Comparison of ENCODE assay signal across 24 cellular contexts in genomic region chr16:87839542-87840461, GRCh38. TPM values are rescaled to one million over a fixed set of nuclear protein-coding genes. Genes with fewer than 3 reads are reported as not detected.
DNase-seq lines count a peak whose midpoint lies in the region; ATAC-seq and TF ChIP-seq lines count a peak whose summit lies in the region.
"Had no signal": no experiment of that assay in that cellular context is flagged by ENCODE, and none has a peak within 500 bp of the region (broad histone marks: within the 10 kb centered on the region; RNA-seq: fewer than 3 reads in every experiment).

No MANE protein-coding gene starts in this region.

- peak overlapping the region; percentile 33 for H3K27ac ChIP-seq in BLaER1
- H3K27ac ChIP-seq: esophagus muscularis mucosa, gastroesophageal sphincter, ovary had no signal

- H3K27me3 ChIP-seq in BLaER1 = no peaks in the 10 kb centered on the region
- H3K27me3 ChIP-seq: esophagus muscularis mucosa, gastroesophageal sphincter, ovary had no signal

- H3K4me1 ChIP-seq in BLaER1 = peaks cover 100% of the 10 kb centered on the region

- no peak overlapping the region for H3K4me3 Mint-ChIP-seq in activated naive CD8-positive, alpha-beta T cell treated with anti-CD3 and anti-CD28 coated beads, Interleukin-2, amount 50 U/mL, for 24 hours
- H3K4me3 Mint-ChIP-seq in endothelial cell (ENCODE audit: unreplicated experiment) (no peak overlapping the region), nephron (no peak overlapping the region)
- H3K4me3 Mint-ChIP-seq: activated B cell treated with CpG ODN at 0.5 μM for 24 hours, CD14-positive monocyte, H9 had no signal

- peaks cover 53% of the 10 kb centered on the region for H3K36me3 Mint-ChIP-seq in activated naive CD8-positive, alpha-beta T cell treated with anti-CD3 and anti-CD28 coated beads, Interleukin-2, amount 50 U/mL, for 24 hours (ENCODE audit: low read depth)
- H3K36me3 Mint-ChIP-seq in endothelial cell (ENCODE audit: low read depth, unreplicated experiment) = no peaks in the 10 kb centered on the region
- peaks cover 3% of the 10 kb centered on the region for H3K36me3 Mint-ChIP-seq in nephron (ENCODE audit: low read depth)

- no peak for DNase-seq in activated naive CD8-positive, alpha-beta T cell treated with anti-CD3 and anti-CD28 coated beads, Interleukin-2, amount 50 U/mL, for 24 hours
- no peak for DNase-seq in endothelial cell (ENCODE audit: low spot score)
- no peak for DNase-seq in 8988T
- DNase-seq in stimulated activated CD4-positive, alpha-beta T cell treated with anti-CD3 and anti-CD28 coated beads, Interleukin-2, amount 100 ng/mL, for 24 hours = no peak
- no peak for DNase-seq in islet precursor cell
- DNase-seq: activated B cell treated with CpG ODN at 0.5 μM for 24 hours; activated CD4-positive, alpha-beta T cell treated with anti-CD3 and anti-CD28 coated beads, Interleukin-2, amount 50 U/mL, for 48 hours; activated gamma-delta T cell; amygdala; H9; Karpas-422; mammary epithelial cell; NCI-H187; right cardiac atrium; stimulated activated CD8-positive, alpha-beta memory T cell treated with anti-CD3 and anti-CD28 coated beads, Interleukin-4, amount 100 ng/mL, for 48 hours; substantia nigra had no signal

- peak overlapping the region; percentile 97 for H3K4me2 ChIP-seq in BLaER1

- H3K27ac Mint-ChIP-seq in activated naive CD8-positive, alpha-beta T cell treated with anti-CD3 and anti-CD28 coated beads, Interleukin-2, amount 50 U/mL, for 24 hours = peak overlapping the region; percentile 46
- H3K27ac Mint-ChIP-seq in endothelial cell (ENCODE audit: unreplicated experiment) (peak overlapping the region; percentile 25), nephron (peak overlapping the region in 2 of 3 experiments; percentile 52 to 69)
- H3K27ac Mint-ChIP-seq: activated B cell treated with CpG ODN at 0.5 μM for 24 hours, CD14-positive monocyte had no signal

- TF ChIP-seq CTCF in endothelial cell (IDR thresholded peaks at IDR 0.05; ENCODE audit: unreplicated experiment) (no peak), nephron (IDR thresholded peaks at IDR 0.05; ENCODE audit: unreplicated experiment in 3 of 3) (no peak)

- peaks cover 100% of the 10 kb centered on the region for H4K20me1 ChIP-seq in BLaER1

- H3K9ac ChIP-seq in BLaER1 = 0 out of 2 replicates have a peak overlapping the region, but pooled peaks have one; percentile 6

- ATAC-seq in activated naive CD8-positive, alpha-beta T cell treated with anti-CD3 and anti-CD28 coated beads, Interleukin-2, amount 50 U/mL, for 24 hours = no peak
- no peak for ATAC-seq in HG02852 (IDR thresholded peaks at IDR 0.05; ENCODE audit: unreplicated experiment)
- ATAC-seq: gastroesophageal sphincter, right cardiac atrium, Right ventricle myocardium inferior had no signal

- no peak overlapping the region for H3K4me3 ChIP-seq in BLaER1
- H3K4me3 ChIP-seq: esophagus muscularis mucosa, gastroesophageal sphincter, ovary had no signal

- H3K27me3 Mint-ChIP-seq in activated naive CD8-positive, alpha-beta T cell treated with anti-CD3 and anti-CD28 coated beads, Interleukin-2, amount 50 U/mL, for 24 hours = no peaks in the 10 kb centered on the region
- H3K27me3 Mint-ChIP-seq in endothelial cell (ENCODE audit: unreplicated experiment) (peaks cover 5% of the 10 kb centered on the region), nephron (ENCODE audit: low read depth) (peaks cover 12% of the 10 kb centered on the region)
- H3K27me3 Mint-ChIP-seq: activated B cell treated with CpG ODN at 0.5 μM for 24 hours had no signal

- H3K4me1 Mint-ChIP-seq in activated naive CD8-positive, alpha-beta T cell treated with anti-CD3 and anti-CD28 coated beads, Interleukin-2, amount 50 U/mL, for 24 hours = peaks cover 14% of the 10 kb centered on the region
- H3K4me1 Mint-ChIP-seq in endothelial cell (ENCODE audit: unreplicated experiment) (peaks cover 6% of the 10 kb centered on the region), nephron (peaks cover 18% of the 10 kb centered on the region)

- H3K36me3 ChIP-seq in BLaER1 = peaks cover 100% of the 10 kb centered on the region
- H3K36me3 ChIP-seq: ovary had no signal

- H3K9me3 Mint-ChIP-seq in activated naive CD8-positive, alpha-beta T cell treated with anti-CD3 and anti-CD28 coated beads, Interleukin-2, amount 50 U/mL, for 24 hours = no peaks in the 10 kb centered on the region
- H3K9me3 Mint-ChIP-seq in endothelial cell (ENCODE audit: unreplicated experiment) (no peaks in the 10 kb centered on the region), nephron (no peaks in the 10 kb centered on the region)
- H3K9me3 Mint-ChIP-seq: activated B cell treated with CpG ODN at 0.5 μM for 24 hours, CD14-positive monocyte, H9 had no signal

- no peaks in the 10 kb centered on the region for H3K9me3 ChIP-seq in BLaER1
- H3K9me3 ChIP-seq: esophagus muscularis mucosa, gastroesophageal sphincter, ovary had no signal

RNA-seq across cellular contexts. Expression of gene SLC7A5, which starts 29.5 kb away (rescaled TPM):
- 18.8 TPM for total RNA-seq in endothelial cell (ENCODE audit: unreplicated experiment)
